In genomic region chr3:55595420-55595819, GRCh38 we compare ENCODE assay signal across 16 cellular contexts.
DNase-seq lines count a peak whose midpoint lies in the region; ATAC-seq and TF ChIP-seq lines count a peak whose summit lies in the region.
"Had no signal": no experiment of that assay in that cellular context is flagged by ENCODE, and none has a peak within 500 bp of the region (broad histone marks: within the 10 kb centered on the region; RNA-seq: fewer than 3 reads in every experiment).

No MANE protein-coding gene starts in this region.

- no peak for TF ChIP-seq RAD21 in IMR-90 (IDR thresholded peaks at IDR 0.05; ENCODE audit: low read length)

- H3K56ac ChIP-seq in IMR-90 (ENCODE audit: extremely low read depth, insufficient read depth, low read length) = no peak overlapping the region

- TF ChIP-seq POLR2A in IMR-90 (IDR thresholded peaks at IDR 0.05; ENCODE audit: low read depth, low read length) (no peak), uterus (IDR thresholded peaks at IDR 0.05) (no peak)

- CTCF ChIA-PET in IMR-90 (lab: Yijun Ruan, JAX) = no interaction called here

- H4K20me1 ChIP-seq in IMR-90 (ENCODE audit: insufficient read depth, low read length) = no peaks in the 10 kb centered on the region

- no peak overlapping the region for H2AK9ac ChIP-seq in IMR-90 (replicated peaks; ENCODE audit: low read depth, low read length, poor library complexity)

- WGBS in IMR-90 (ENCODE audit: extremely low coverage in 2 of 2, insufficient read length in 1 of 2), 2 experiments = 33% methylated on average over 2 of the region's 4 CpGs; no CpG with 5 or more reads in 1 of the 2 experiments

- peak overlapping the region; percentile 38; the same call in 1 of the 2 replicates for H3K18ac ChIP-seq in IMR-90 (ENCODE audit: low read depth, low read length)

- in situ Hi-C loops in IMR-90 (cut with MboI; ENCODE audit: low sequenced_read_pairs) = no loop called here

- dilution Hi-C loops in IMR-90 (cut with HindIII; ENCODE audit: low sequenced_read_pairs, unreplicated experiment) = no loop called here

- H3K4ac ChIP-seq in IMR-90 (ENCODE audit: low read depth, low read length) = no peak overlapping the region

- no peak overlapping the region for H2AK5ac ChIP-seq in IMR-90 (ENCODE audit: low read depth, low read length)

- H3K9me3 ChIP-seq in IMR-90 (ENCODE audit: control insufficient read depth, insufficient read depth, low read length) (no peaks in the 10 kb centered on the region), uterus (no peaks in the 10 kb centered on the region)
- H3K9me3 ChIP-seq: HAP-1 had no signal

- H3K14ac ChIP-seq in IMR-90 (replicated peaks; ENCODE audit: low read depth, low read length) = no peak overlapping the region

- H3K79me1 ChIP-seq in IMR-90 (ENCODE audit: low read depth in 1 of 2, low read length in 2 of 2) = no peaks in the 10 kb centered on the region

- no peak overlapping the region for H3K9ac ChIP-seq in IMR-90 (ENCODE audit: low read depth, low read length)

- no peaks in the 10 kb centered on the region for H3K9me1 ChIP-seq in IMR-90 (ENCODE audit: insufficient read depth, low read length)

- no peak overlapping the region for H2BK120ac ChIP-seq in IMR-90 (ENCODE audit: low read depth, low read length)

- POLR2A ChIA-PET in IMR-90 (lab: Charles Lee; ENCODE audit: unreplicated experiment) = no interaction called here

- H3K4me2 ChIP-seq in IMR-90 (ENCODE audit: low read depth, low read length) = no peak overlapping the region; the same call in 1 of the 2 replicates
- H3K4me2 ChIP-seq: GM23338 had no signal

- H4K5ac ChIP-seq in IMR-90 (ENCODE audit: low read depth, low read length) = no peak overlapping the region

- H3K4me3 ChIP-seq in IMR-90 (ENCODE audit: insufficient read depth, low read depth, low read length) (no peak overlapping the region), fibroblast of villous mesenchyme (ENCODE audit: low read depth, low read length) (no peak overlapping the region), uterus (no peak overlapping the region)
- H3K4me3 ChIP-seq: GM23338, HAP-1 had no signal

- no peak for TF ChIP-seq CTCF in IMR-90 (conservative IDR thresholded peaks at IDR 0.05; ENCODE audit: low read depth, low read length)
- no peak for TF ChIP-seq CTCF in fibroblast of villous mesenchyme (IDR thresholded peaks at IDR 0.05; ENCODE audit: insufficient read depth, low read depth, low read length)
- no peak for TF ChIP-seq CTCF in uterus (IDR thresholded peaks at IDR 0.05)

- DNase-seq in IMR-90 = no peak
- peak; percentile 64 for DNase-seq in fibroblast of villous mesenchyme (ENCODE audit: low read depth)
- peak; percentile 6 for DNase-seq in islet precursor cell
- no peak for DNase-seq in uterus
- DNase-seq in activated T-cell treated with anti-CD3 and anti-CD28 coated beads for 4 hours = no peak
- DNase-seq in stimulated activated CD4-positive, alpha-beta T cell treated with anti-CD3 and anti-CD28 coated beads, Interleukin-4, amount 100 ng/mL, for 1 hour = no peak
- DNase-seq in activated effector memory CD4-positive, alpha-beta T cell treated with Interleukin-2 at 50 U/mL for 16 hours = no peak
- DNase-seq: C1 segment of cervical spinal cord; Calu3; CD4-positive, alpha-beta memory T cell; COR-L47; DMS53; DMS79 treated with DMSO at 0.1 percent for 48 hours; GF-D8 had no signal

- no peak overlapping the region for H4K8ac ChIP-seq in IMR-90 (ENCODE audit: low read depth in 2 of 2, low read length in 2 of 2)

- no peak overlapping the region for H3K27ac ChIP-seq in IMR-90 (ENCODE audit: insufficient read depth, low read length)
- peak overlapping the region; percentile 19 to 46 for H3K27ac ChIP-seq in uterus

- no peak overlapping the region for H2AFZ ChIP-seq in IMR-90 (replicated peaks; ENCODE audit: low read length, poor library complexity)
- H2AFZ ChIP-seq: GM23338 had no signal

- H4K91ac ChIP-seq in IMR-90 (ENCODE audit: insufficient read depth, low read depth, low read length) = no peak overlapping the region

- peak; percentile 40; the same call in 1 of the 2 replicates for ATAC-seq in IMR-90 (ENCODE audit: low read depth)
- ATAC-seq: GM23338 had no signal

- H2BK20ac ChIP-seq in IMR-90 (ENCODE audit: low read depth, low read length) = no peak overlapping the region

- no peaks in the 10 kb centered on the region for H3K36me3 ChIP-seq in IMR-90 (ENCODE audit: control insufficient read depth, insufficient read depth, low read length)
- no peaks in the 10 kb centered on the region for H3K36me3 ChIP-seq in uterus
- H3K36me3 ChIP-seq: HAP-1 had no signal

- H2BK5ac ChIP-seq in IMR-90 (ENCODE audit: low read depth, low read length, poor library complexity, severe bottlenecking) = no peak overlapping the region

- BruUV-seq in IMR-90 (replicated peaks; lab: Mats Ljungman, UMichigan) = no TSS peak

- intact Hi-C loops in IMR-90 (cut with micrococcal nuclease) = no loop called here
- intact Hi-C loops in uterus (cut with DNase I; ENCODE audit: low total_unique reads) = no loop called here

- H3K23ac ChIP-seq in IMR-90 (ENCODE audit: low read depth, low read length) = no peak overlapping the region

- peaks cover 3% of the 10 kb centered on the region; the same call in 1 of the 2 replicates for H3K27me3 ChIP-seq in IMR-90 (ENCODE audit: control insufficient read depth, insufficient read depth, low read length)
- H3K27me3 ChIP-seq in uterus = no peaks in the 10 kb centered on the region

- H2BK15ac ChIP-seq in IMR-90 (ENCODE audit: low read depth, low read length) = no peak overlapping the region

- no peaks in the 10 kb centered on the region for H3K4me1 ChIP-seq in IMR-90 (ENCODE audit: control insufficient read depth, insufficient read depth, low read length)
- H3K4me1 ChIP-seq in uterus = no peaks in the 10 kb centered on the region
- H3K4me1 ChIP-seq: HAP-1 had no signal

TF ChIP-seq in IMR-90, 13 proteins besides CTCF, POLR2A, EP300 and RAD21:
- TF ChIP-seq CHD1 (IDR thresholded peaks at IDR 0.05; ENCODE audit: low read depth, low read length) (no peak), FOS (IDR thresholded peaks at IDR 0.05; ENCODE audit: low read depth, low read length) (no peak)

Comparison
In these comparisons a context has a peak if more than half of its experiments do, and no peak if none do; other contexts are left out.
1. DNase-seq: peak in fibroblast of villous mesenchyme (single experiment) and islet precursor cell (single experiment); none in IMR-90 (single experiment), uterus (0 of 2), activated T-cell treated with anti-CD3 and anti-CD28 coated beads for 4 hours (single experiment), stimulated activated CD4-positive, alpha-beta T cell treated with anti-CD3 and anti-CD28 coated beads, Interleukin-4, amount 100 ng/mL, for 1 hour (single experiment) and activated effector memory CD4-positive, alpha-beta T cell treated with Interleukin-2 at 50 U/mL for 16 hours (single experiment).